2 cellular contexts compared by ENCODE assay signal in the genomic region with DNA sequence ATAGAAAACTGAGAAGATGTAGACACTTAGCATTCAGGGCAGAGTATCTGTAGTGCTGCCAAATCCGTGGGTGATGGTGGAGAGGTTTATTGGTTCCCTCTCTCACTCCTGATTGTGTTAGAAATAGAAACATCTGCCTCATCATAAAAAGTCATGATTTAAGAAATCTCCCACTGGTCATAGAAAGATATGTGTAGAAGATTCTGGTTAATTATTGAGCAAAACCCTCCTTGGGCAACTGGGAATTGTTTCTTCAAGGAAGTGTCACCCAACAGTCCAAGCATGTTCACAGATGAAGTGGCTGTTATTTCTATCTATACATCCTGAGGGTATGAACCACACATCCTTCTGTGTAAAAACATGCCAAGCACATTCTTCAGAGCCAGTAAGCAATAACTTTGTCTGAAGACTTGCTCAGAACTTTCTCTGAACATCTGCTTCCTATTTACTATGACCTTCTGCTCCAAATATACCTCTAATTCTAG.
TF ChIP-seq lines count a peak whose summit lies in the region.

No MANE protein-coding gene starts in this region.

TF ChIP-seq in IMR-90, 13 proteins besides CTCF, POLR2A, EP300 and RAD21:
- TF ChIP-seq CEBPB (IDR thresholded peaks at IDR 0.05; ENCODE audit: low read depth, low read length), result no peak
- TF ChIP-seq MAFK (IDR thresholded peaks at IDR 0.05; ENCODE audit: low read depth, low read length), result no peak
- TF ChIP-seq RCOR1 (IDR thresholded peaks at IDR 0.05; ENCODE audit: insufficient replicate concordance, low read length), result no peak
- no peak for TF ChIP-seq MXI1 (IDR thresholded peaks at IDR 0.05; ENCODE audit: borderline replicate concordance, low read depth, low read length)

TF ChIP-seq in H1, 55 proteins besides CTCF, POLR2A, EP300 and RAD21:
- TF ChIP-seq, protein P1, sequence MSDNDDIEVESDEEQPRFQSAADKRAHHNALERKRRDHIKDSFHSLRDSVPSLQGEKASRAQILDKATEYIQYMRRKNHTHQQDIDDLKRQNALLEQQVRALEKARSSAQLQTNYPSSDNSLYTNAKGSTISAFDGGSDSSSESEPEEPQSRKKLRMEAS (IDR thresholded peaks at IDR 0.05), result no peak
- TF ChIP-seq NRF1 (IDR thresholded peaks at IDR 0.05; ENCODE audit: low read depth, low read length) (no peak), KDM4A (IDR thresholded peaks at IDR 0.05; ENCODE audit: low read depth, low read length, severe bottlenecking) (no peak), EGR1 (IDR thresholded peaks at IDR 0.05; ENCODE audit: borderline replicate concordance, low read depth, low read length) (no peak), SAP30 (IDR thresholded peaks at IDR 0.05; ENCODE audit: insufficient read depth, insufficient replicate concordance, low read length) (no peak), GTF2F1 (IDR thresholded peaks at IDR 0.05; ENCODE audit: borderline replicate concordance, low read depth, low read length) (no peak), FOSL1 (IDR thresholded peaks at IDR 0.05; ENCODE audit: insufficient read depth, low read depth, low read length) (no peak), POLR2AphosphoS5 (IDR thresholded peaks at IDR 0.05; ENCODE audit: low read depth, low read length) (no peak; the same call in 1 of the 2 replicates), RBBP5 (IDR thresholded peaks at IDR 0.05; ENCODE audit: borderline replicate concordance, low read depth, low read length) (no peak), CHD2 (IDR thresholded peaks at IDR 0.05; ENCODE audit: low read length) (no peak), BACH1 (IDR thresholded peaks at IDR 0.05; ENCODE audit: low read length) (no peak), TEAD4 (IDR thresholded peaks at IDR 0.05; ENCODE audit: low read depth, low read length) (no peak), YY1 (IDR thresholded peaks at IDR 0.05; ENCODE audit: low read depth, low read length) (no peak), PHF8 (conservative IDR thresholded peaks at IDR 0.05; ENCODE audit: low read depth, low read length) (no peak), CBX8 (IDR thresholded peaks at IDR 0.05; ENCODE audit: borderline replicate concordance, low read depth, low read length) (no peak), CTBP2 (IDR thresholded peaks at IDR 0.05; ENCODE audit: borderline replicate concordance, insufficient read depth, insufficient read length, low read length) (no peak), HDAC2 (IDR thresholded peaks at IDR 0.05; ENCODE audit: borderline replicate concordance in 1 of 2, low read depth in 2 of 2, low read length in 2 of 2) (no peak)
- TF ChIP-seq, protein P2, sequence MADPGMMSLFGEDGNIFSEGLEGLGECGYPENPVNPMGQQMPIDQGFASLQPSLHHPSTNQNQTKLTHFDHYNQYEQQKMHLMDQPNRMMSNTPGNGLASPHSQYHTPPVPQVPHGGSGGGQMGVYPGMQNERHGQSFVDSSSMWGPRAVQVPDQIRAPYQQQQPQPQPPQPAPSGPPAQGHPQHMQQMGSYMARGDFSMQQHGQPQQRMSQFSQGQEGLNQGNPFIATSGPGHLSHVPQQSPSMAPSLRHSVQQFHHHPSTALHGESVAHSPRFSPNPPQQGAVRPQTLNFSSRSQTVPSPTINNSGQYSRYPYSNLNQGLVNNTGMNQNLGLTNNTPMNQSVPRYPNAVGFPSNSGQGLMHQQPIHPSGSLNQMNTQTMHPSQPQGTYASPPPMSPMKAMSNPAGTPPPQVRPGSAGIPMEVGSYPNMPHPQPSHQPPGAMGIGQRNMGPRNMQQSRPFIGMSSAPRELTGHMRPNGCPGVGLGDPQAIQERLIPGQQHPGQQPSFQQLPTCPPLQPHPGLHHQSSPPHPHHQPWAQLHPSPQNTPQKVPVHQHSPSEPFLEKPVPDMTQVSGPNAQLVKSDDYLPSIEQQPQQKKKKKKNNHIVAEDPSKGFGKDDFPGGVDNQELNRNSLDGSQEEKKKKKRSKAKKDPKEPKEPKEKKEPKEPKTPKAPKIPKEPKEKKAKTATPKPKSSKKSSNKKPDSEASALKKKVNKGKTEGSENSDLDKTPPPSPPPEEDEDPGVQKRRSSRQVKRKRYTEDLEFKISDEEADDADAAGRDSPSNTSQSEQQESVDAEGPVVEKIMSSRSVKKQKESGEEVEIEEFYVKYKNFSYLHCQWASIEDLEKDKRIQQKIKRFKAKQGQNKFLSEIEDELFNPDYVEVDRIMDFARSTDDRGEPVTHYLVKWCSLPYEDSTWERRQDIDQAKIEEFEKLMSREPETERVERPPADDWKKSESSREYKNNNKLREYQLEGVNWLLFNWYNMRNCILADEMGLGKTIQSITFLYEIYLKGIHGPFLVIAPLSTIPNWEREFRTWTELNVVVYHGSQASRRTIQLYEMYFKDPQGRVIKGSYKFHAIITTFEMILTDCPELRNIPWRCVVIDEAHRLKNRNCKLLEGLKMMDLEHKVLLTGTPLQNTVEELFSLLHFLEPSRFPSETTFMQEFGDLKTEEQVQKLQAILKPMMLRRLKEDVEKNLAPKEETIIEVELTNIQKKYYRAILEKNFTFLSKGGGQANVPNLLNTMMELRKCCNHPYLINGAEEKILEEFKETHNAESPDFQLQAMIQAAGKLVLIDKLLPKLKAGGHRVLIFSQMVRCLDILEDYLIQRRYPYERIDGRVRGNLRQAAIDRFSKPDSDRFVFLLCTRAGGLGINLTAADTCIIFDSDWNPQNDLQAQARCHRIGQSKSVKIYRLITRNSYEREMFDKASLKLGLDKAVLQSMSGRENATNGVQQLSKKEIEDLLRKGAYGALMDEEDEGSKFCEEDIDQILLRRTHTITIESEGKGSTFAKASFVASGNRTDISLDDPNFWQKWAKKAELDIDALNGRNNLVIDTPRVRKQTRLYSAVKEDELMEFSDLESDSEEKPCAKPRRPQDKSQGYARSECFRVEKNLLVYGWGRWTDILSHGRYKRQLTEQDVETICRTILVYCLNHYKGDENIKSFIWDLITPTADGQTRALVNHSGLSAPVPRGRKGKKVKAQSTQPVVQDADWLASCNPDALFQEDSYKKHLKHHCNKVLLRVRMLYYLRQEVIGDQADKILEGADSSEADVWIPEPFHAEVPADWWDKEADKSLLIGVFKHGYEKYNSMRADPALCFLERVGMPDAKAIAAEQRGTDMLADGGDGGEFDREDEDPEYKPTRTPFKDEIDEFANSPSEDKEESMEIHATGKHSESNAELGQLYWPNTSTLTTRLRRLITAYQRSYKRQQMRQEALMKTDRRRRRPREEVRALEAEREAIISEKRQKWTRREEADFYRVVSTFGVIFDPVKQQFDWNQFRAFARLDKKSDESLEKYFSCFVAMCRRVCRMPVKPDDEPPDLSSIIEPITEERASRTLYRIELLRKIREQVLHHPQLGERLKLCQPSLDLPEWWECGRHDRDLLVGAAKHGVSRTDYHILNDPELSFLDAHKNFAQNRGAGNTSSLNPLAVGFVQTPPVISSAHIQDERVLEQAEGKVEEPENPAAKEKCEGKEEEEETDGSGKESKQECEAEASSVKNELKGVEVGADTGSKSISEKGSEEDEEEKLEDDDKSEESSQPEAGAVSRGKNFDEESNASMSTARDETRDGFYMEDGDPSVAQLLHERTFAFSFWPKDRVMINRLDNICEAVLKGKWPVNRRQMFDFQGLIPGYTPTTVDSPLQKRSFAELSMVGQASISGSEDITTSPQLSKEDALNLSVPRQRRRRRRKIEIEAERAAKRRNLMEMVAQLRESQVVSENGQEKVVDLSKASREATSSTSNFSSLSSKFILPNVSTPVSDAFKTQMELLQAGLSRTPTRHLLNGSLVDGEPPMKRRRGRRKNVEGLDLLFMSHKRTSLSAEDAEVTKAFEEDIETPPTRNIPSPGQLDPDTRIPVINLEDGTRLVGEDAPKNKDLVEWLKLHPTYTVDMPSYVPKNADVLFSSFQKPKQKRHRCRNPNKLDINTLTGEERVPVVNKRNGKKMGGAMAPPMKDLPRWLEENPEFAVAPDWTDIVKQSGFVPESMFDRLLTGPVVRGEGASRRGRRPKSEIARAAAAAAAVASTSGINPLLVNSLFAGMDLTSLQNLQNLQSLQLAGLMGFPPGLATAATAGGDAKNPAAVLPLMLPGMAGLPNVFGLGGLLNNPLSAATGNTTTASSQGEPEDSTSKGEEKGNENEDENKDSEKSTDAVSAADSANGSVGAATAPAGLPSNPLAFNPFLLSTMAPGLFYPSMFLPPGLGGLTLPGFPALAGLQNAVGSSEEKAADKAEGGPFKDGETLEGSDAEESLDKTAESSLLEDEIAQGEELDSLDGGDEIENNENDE (IDR thresholded peaks at IDR 0.05; ENCODE audit: insufficient replicate concordance, low read length), result no peak
TF ChIP-seq in H1: peak in this region for 0.
